34 cellular contexts compared by ENCODE assay signal in genomic region chr4:11949355-11949754, GRCh38.
"Had no signal": no experiment of that assay in that cellular context is flagged by ENCODE, and none has a peak within 500 bp of the region (broad histone marks: within the 10 kb centered on the region; RNA-seq: fewer than 3 reads in every experiment).

No MANE protein-coding gene starts in this region.

- H3K4me1 ChIP-seq: Peyer's patch, SJSA1 had no signal

- H3K9me3 ChIP-seq: Peyer's patch, SJSA1, SK-N-SH had no signal

- H3K4me2 ChIP-seq: SK-N-SH had no signal

- H3K27ac ChIP-seq: brain microvascular endothelial cell, Peyer's patch, SJSA1, VCaP had no signal

- H3K9me2 ChIP-seq: SK-N-SH had no signal

- ATAC-seq: activated CD8-positive, alpha-beta memory T cell treated with anti-CD3 and anti-CD28 coated beads, Interleukin-2, amount 10 ng/mL, durations not matched to agents 7 days and 5 days; activated naive CD8-positive, alpha-beta T cell treated with anti-CD3 and anti-CD28 coated beads, Interleukin-2, amount 50 U/mL, for 24 hours; T-cell; T-helper 17 cell had no signal

- DNase-seq: activated B cell treated with CpG ODN at 0.5 μM for 24 hours; activated CD4-positive, alpha-beta memory T cell treated with anti-CD3 and anti-CD28 coated beads, Interleukin-2, amount 10 ng/mL, durations not matched to agents 7 days and 5 days; activated CD4-positive, alpha-beta T cell treated with anti-CD3 and anti-CD28 coated beads for 4 hours; activated CD4-positive, CD25-positive, alpha-beta regulatory T cell treated with anti-CD3 and anti-CD28 coated beads, Interleukin-2, amount 50 U/mL, for 72 hours; activated CD8-positive, alpha-beta memory T cell treated with anti-CD3 and anti-CD28 coated beads for 24 hours; activated CD8-positive, alpha-beta memory T cell treated with anti-CD3 and anti-CD28 coated beads, Interleukin-2, amount 10 ng/mL, durations not matched to agents 7 days and 5 days; activated CD8-positive, alpha-beta memory T cell treated with anti-CD3 and anti-CD28 coated beads, Interleukin-2, amount 50 U/mL, for 48 hours; activated effector memory CD4-positive, alpha-beta T cell treated with Interleukin-2 at 50 U/mL for 16 hours; activated naive CD4-positive, alpha-beta T cell treated with anti-CD3 and anti-CD28 coated beads, Interleukin-2, amount 10 ng/mL, durations not matched to agents 7 days and 5 days; activated naive CD8-positive, alpha-beta T cell treated with anti-CD3 and anti-CD28 coated beads, Interleukin-2, amount 50 U/mL, for 24 hours; activated T-cell treated with anti-CD3 and anti-CD28 coated beads, Interleukin-2, amount 50 U/mL, for 48 hours; amniotic stem cell; aorta; brain microvascular endothelial cell; central memory CD4-positive, alpha-beta T cell; Karpas-422; KBM-7; NCI-H1048; NCI-H1105 treated with DMSO at 0.1 percent for 48 hours; NCI-H1436; NCI-H1694; NCI-H1930; NCI-H2081 treated with DMSO at 0.1 percent for 48 hours; NCI-H345; NCI-H524 treated with DMSO at 0.1 percent for 48 hours; RPMI8226; SHP77 treated with DMSO at 0.1 percent for 48 hours; SK-N-SH; T-cell; T-helper 17 cell; T-helper 9 cell had no signal

- H3K27me3 ChIP-seq: brain microvascular endothelial cell, Peyer's patch, SJSA1 had no signal

- H3K4me3 ChIP-seq: Peyer's patch, SJSA1 had no signal

- H3K36me3 ChIP-seq: brain microvascular endothelial cell, Peyer's patch, SJSA1 had no signal

- H3K9ac ChIP-seq: SK-N-SH had no signal
